3 cellular contexts compared by ENCODE assay signal in the genomic region with DNA sequence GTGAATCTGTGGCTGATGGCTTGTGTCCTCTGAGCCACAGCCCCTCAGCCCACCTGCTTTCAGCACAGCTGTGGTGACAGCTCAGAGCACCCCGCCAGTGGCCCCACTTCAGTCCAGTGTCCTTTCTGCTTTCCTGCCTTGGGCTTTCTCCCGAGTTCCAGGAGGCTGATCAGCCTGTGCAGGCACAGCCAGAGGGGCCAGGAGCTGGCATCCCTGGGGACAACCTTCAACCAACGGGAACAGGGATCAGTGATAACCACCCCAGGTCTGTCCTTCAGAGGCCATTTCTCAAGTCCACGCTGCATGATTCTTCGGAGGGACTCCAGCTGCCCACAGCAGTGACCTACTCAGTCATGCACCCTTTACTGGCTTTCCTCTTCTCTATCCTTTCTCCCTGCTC.
"Had no signal": no experiment of that assay in that cellular context is flagged by ENCODE, and none has a peak within 500 bp of the region (broad histone marks: within the 10 kb centered on the region; RNA-seq: fewer than 3 reads in every experiment).

No MANE protein-coding gene starts in this region.

- ATAC-seq: GM12878 had no signal

- H3K4me3 ChIP-seq: GM12878 had no signal

- DNase-seq: GDM1, GF-D8 had no signal
